ENCODE assay signal across 8 cellular contexts in the genomic region with DNA sequence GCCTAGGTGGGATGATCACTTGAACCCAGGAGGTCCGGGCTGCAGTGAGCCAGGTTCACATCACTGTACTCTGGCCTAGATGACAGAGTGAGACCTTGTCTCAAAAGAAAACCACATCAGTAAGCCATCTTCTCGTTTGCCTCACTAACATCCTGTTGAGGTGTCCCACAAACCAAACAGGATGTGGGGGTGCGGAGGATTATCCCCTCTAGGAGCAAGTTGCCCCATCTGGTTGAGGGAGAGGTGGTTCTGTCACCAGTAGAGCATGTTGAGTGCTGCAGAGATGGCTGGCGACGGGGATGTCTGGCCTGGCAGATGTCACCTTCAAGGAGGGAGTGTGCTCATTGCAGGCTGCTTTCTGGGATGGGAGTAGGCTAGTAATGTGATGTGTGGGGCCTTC.
DNase-seq lines count a peak whose midpoint lies in the region; ATAC-seq and TF ChIP-seq lines count a peak whose summit lies in the region.

No MANE protein-coding gene starts in this region.

- peaks cover 25% of the 10 kb centered on the region for H3K4me1 Mint-ChIP-seq in activated naive CD4-positive, alpha-beta T cell treated with anti-CD3 and anti-CD28 coated beads, Interleukin-2, amount 50 U/mL, for 24 hours

- H3K27ac Mint-ChIP-seq in activated naive CD4-positive, alpha-beta T cell treated with anti-CD3 and anti-CD28 coated beads, Interleukin-2, amount 50 U/mL, for 24 hours: peak overlapping the region; percentile 48

- no peaks in the 10 kb centered on the region for H3K9me3 Mint-ChIP-seq in activated naive CD4-positive, alpha-beta T cell treated with anti-CD3 and anti-CD28 coated beads, Interleukin-2, amount 50 U/mL, for 24 hours

- TF ChIP-seq CTCF in foreskin fibroblast (IDR thresholded peaks at IDR 0.05; ENCODE audit: low read depth, low read length): no peak

- DNase-seq in SW480 (ENCODE audit: low spot score): peak; percentile 82
- DNase-seq in stimulated activated CD4-positive, alpha-beta T cell treated with anti-CD3 and anti-CD28 coated beads, TNF-alpha, amount 100 ng/mL, for 48 hours (ENCODE audit: low read depth in 3 of 3): peak; percentile 50 to 75 (median 68)
- DNase-seq in DMS79 treated with DMSO at 0.1 percent for 48 hours (lab: John Stamatoyannopoulos, UW): no peak
- DNase-seq in amniotic stem cell (lab: John Stamatoyannopoulos, UW): no peak
- no peak for DNase-seq in EL
- DNase-seq in foreskin fibroblast: no peak

- H3K36me3 Mint-ChIP-seq in activated naive CD4-positive, alpha-beta T cell treated with anti-CD3 and anti-CD28 coated beads, Interleukin-2, amount 50 U/mL, for 24 hours: no peaks in the 10 kb centered on the region

- H3K4me3 Mint-ChIP-seq in activated naive CD4-positive, alpha-beta T cell treated with anti-CD3 and anti-CD28 coated beads, Interleukin-2, amount 50 U/mL, for 24 hours: peak overlapping the region; percentile 73

- H3K27me3 Mint-ChIP-seq in activated naive CD4-positive, alpha-beta T cell treated with anti-CD3 and anti-CD28 coated beads, Interleukin-2, amount 50 U/mL, for 24 hours: peaks cover 63% of the 10 kb centered on the region

- ATAC-seq in GM19023 (IDR thresholded peaks at IDR 0.05; ENCODE audit: unreplicated experiment): peak; percentile 40

- no peak overlapping the region for H3K4me3 ChIP-seq in foreskin fibroblast (ENCODE audit: low read depth in 1 of 2, low read length in 2 of 2)

Comparison
In these comparisons a context has a peak if more than half of its experiments do, and no peak if none do; other contexts are left out.
1. DNase-seq: peak in SW480 (single experiment) and stimulated activated CD4-positive, alpha-beta T cell treated with anti-CD3 and anti-CD28 coated beads, TNF-alpha, amount 100 ng/mL, for 48 hours (3 of 3); none in DMS79 treated with DMSO at 0.1 percent for 48 hours (single experiment), amniotic stem cell (single experiment), EL (single experiment) and foreskin fibroblast (0 of 2).